Comparison of ENCODE assay signal across 1 cellular context in the genomic region with DNA sequence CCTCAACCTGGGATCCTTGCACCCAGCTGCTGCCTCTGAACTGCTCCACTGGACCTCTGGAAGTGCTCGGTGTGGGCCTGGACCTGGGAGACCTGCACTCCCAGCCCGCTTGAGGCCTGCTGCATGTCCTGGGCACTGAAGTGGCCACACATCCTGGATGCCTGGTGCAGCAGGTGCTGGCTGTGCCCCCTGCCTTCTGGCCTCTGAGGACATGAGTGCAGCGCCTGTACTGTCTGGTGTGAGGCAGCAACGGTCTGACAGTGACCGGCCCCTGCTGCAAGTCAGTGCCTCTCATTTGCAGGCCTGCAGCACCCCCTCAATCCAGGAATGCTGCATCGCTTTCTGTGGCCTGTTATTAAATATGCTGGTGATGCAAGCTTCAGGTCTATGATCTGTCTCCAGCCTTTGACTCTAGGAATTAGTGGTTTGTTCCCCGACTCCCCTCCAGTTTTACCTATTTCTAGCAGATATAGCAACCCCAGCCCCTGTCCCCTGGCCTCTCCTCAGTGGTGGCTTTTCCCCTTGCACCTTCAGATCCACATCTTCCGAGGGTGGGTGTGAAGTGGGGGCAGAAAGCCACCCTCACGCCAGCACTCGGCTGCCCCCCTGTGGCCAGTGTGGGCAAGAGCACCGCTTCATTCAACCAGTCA.
TF ChIP-seq lines count a peak whose summit lies in the region.

No MANE protein-coding gene starts in this region.

TF ChIP-seq in GM12878, 131 proteins besides CTCF, POLR2A, EP300 and RAD21 (continued from another document):
- TF ChIP-seq, protein P1, sequence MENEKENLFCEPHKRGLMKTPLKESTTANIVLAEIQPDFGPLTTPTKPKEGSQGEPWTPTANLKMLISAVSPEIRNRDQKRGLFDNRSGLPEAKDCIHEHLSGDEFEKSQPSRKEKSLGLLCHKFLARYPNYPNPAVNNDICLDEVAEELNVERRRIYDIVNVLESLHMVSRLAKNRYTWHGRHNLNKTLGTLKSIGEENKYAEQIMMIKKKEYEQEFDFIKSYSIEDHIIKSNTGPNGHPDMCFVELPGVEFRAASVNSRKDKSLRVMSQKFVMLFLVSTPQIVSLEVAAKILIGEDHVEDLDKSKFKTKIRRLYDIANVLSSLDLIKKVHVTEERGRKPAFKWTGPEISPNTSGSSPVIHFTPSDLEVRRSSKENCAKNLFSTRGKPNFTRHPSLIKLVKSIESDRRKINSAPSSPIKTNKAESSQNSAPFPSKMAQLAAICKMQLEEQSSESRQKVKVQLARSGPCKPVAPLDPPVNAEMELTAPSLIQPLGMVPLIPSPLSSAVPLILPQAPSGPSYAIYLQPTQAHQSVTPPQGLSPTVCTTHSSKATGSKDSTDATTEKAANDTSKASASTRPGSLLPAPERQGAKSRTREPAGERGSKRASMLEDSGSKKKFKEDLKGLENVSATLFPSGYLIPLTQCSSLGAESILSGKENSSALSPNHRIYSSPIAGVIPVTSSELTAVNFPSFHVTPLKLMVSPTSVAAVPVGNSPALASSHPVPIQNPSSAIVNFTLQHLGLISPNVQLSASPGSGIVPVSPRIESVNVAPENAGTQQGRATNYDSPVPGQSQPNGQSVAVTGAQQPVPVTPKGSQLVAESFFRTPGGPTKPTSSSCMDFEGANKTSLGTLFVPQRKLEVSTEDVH (IDR thresholded peaks at IDR 0.05; ENCODE audit: low read depth, partially characterized antibody), result no peak
- TF ChIP-seq SMARCA5 (IDR thresholded peaks at IDR 0.05) (peak; percentile 15; the same call in 1 of the 2 replicates), HCFC1 (IDR thresholded peaks at IDR 0.05; ENCODE audit: low read length) (no peak), IRF4 (IDR thresholded peaks at IDR 0.05; ENCODE audit: low read depth, low read length) (no peak), RB1 (IDR thresholded peaks at IDR 0.05; ENCODE audit: borderline replicate concordance) (peak; percentile 74; the same call in 1 of the 2 replicates)
- TF ChIP-seq, protein P2, sequence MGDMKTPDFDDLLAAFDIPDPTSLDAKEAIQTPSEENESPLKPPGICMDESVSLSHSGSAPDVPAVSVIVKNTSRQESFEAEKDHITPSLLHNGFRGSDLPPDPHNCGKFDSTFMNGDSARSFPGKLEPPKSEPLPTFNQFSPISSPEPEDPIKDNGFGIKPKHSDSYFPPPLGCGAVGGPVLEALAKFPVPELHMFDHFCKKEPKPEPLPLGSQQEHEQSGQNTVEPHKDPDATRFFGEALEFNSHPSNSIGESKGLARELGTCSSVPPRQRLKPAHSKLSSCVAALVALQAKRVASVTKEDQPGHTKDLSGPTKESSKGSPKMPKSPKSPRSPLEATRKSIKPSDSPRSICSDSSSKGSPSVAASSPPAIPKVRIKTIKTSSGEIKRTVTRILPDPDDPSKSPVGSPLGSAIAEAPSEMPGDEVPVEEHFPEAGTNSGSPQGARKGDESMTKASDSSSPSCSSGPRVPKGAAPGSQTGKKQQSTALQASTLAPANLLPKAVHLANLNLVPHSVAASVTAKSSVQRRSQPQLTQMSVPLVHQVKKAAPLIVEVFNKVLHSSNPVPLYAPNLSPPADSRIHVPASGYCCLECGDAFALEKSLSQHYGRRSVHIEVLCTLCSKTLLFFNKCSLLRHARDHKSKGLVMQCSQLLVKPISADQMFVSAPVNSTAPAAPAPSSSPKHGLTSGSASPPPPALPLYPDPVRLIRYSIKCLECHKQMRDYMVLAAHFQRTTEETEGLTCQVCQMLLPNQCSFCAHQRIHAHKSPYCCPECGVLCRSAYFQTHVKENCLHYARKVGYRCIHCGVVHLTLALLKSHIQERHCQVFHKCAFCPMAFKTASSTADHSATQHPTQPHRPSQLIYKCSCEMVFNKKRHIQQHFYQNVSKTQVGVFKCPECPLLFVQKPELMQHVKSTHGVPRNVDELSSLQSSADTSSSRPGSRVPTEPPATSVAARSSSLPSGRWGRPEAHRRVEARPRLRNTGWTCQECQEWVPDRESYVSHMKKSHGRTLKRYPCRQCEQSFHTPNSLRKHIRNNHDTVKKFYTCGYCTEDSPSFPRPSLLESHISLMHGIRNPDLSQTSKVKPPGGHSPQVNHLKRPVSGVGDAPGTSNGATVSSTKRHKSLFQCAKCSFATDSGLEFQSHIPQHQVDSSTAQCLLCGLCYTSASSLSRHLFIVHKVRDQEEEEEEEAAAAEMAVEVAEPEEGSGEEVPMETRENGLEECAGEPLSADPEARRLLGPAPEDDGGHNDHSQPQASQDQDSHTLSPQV (IDR thresholded peaks at IDR 0.05), result 0 out of 2 replicates have a peak, but pooled peaks have one; percentile 61
